36 cellular contexts compared by ENCODE assay signal in the genomic region with DNA sequence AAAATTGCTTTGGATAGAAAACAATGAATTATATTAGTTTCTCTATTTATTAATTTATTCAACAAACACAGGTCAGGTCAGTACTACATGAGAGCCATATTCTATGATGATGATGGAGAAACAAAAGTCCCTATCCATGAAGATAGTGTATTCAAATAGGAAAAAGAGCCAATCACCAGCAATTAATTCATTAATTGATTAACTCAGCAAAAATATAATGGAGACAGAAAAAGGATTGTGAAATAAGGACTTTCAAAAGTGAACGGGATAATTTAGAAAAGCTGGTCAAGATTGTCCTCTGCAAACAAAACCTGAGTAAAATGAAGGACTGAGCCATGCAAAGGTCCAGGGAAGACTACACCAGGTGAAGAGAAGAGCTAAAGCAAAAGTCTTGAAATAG.
"Had no signal": no experiment of that assay in that cellular context is flagged by ENCODE, and none has a peak within 500 bp of the region (broad histone marks: within the 10 kb centered on the region; RNA-seq: fewer than 3 reads in every experiment).

No MANE protein-coding gene starts in this region.

- H3K36me3 ChIP-seq: MG63 had no signal

- H3K4me3 ChIP-seq: MG63 had no signal

- DNase-seq: Karpas-422, Kasumi-1, MG63, MM.1S, MV-4-11, NCI-H1048, NCI-H1092, NCI-H1092 treated with DMSO at 0.1 percent for 48 hours, NCI-H1105, NCI-H1105 treated with DMSO at 0.1 percent for 48 hours, NCI-H1417, NCI-H1417 treated with DMSO at 0.1 percent for 48 hours, NCI-H1436, NCI-H1436 treated with DMSO at 0.1 percent for 48 hours, NCI-H146, NCI-H1694, NCI-H1694 treated with DMSO at 0.1 percent for 48 hours, NCI-H187, NCI-H187 treated with DMSO at 0.1 percent for 48 hours, NCI-H1930, NCI-H2029, NCI-H2029 treated with DMSO at 0.1 percent for 48 hours, NCI-H2081, NCI-H2081 treated with DMSO at 0.1 percent for 48 hours, NCI-H2107, NCI-H2171, NCI-H2171 treated with DMSO at 0.1 percent for 48 hours, NCI-H2227 treated with DMSO at 0.1 percent for 48 hours, NCI-H226, NCI-H345, NCI-H446, NCI-H446 treated with DMSO at 0.1 percent for 48 hours, NCI-H510A, NCI-H510A treated with DMSO at 0.1 percent for 48 hours, NCI-H524, NCI-H524 treated with DMSO at 0.1 percent for 48 hours had no signal

- H3K9me3 ChIP-seq: MG63 had no signal

- H3K27me3 ChIP-seq: MG63 had no signal
